Comparison of ENCODE assay signal across 29 cellular contexts in genomic region chr1:113275083-113275482, GRCh38.
"Had no signal": no experiment of that assay in that cellular context is flagged by ENCODE, and none has a peak within 500 bp of the region (broad histone marks: within the 10 kb centered on the region; RNA-seq: fewer than 3 reads in every experiment).

No MANE protein-coding gene starts in this region.

- DNase-seq: activated CD4-positive, alpha-beta T cell treated with anti-CD3 and anti-CD28 coated beads for 48 hours; activated CD4-positive, alpha-beta T cell treated with anti-CD3 and anti-CD28 coated beads, Interleukin-2, amount 50 U/mL, for 1 hour; activated CD4-positive, alpha-beta T cell treated with anti-CD3 and anti-CD28 coated beads, Interleukin-2, amount 50 U/mL, for 48 hours; activated CD8-positive, alpha-beta memory T cell treated with anti-CD3 and anti-CD28 coated beads for 24 hours; activated CD8-positive, alpha-beta T cell treated with anti-CD3 and anti-CD28 coated beads for 36 hours; activated effector memory CD4-positive, alpha-beta T cell treated with Interleukin-2 at 50 U/mL for 16 hours; activated gamma-delta T cell treated with Interleukin-2 at 50 U/mL for 16 hours; activated naive CD4-positive, alpha-beta T cell treated with anti-CD3 and anti-CD28 coated beads, Interleukin-2, amount 50 U/mL, for 16 hours; activated naive CD4-positive, alpha-beta T cell treated with Interleukin-2 at 50 U/mL for 16 hours; activated T-cell treated with anti-CD3 and anti-CD28 coated beads, Interleukin-2, amount 50 U/mL, for 4 hours; amniotic stem cell; anterior cingulate cortex; brain microvascular endothelial cell; cortex of kidney; dermis blood vessel endothelial cell; effector CD4-positive, alpha-beta T cell; effector memory CD8-positive, alpha-beta T cell; erythroblast; foreskin keratinocyte; gastrocnemius medialis; heart right ventricle; T-helper 1 cell; T-helper 17 cell; T1000 had no signal

- H3K4me3 ChIP-seq: esophagus muscularis mucosa, gastrocnemius medialis, heart right ventricle, hepatocyte had no signal

- H3K27ac ChIP-seq: brain microvascular endothelial cell, esophagus muscularis mucosa, foreskin keratinocyte, gastrocnemius medialis, heart right ventricle, hepatocyte, VCaP had no signal

- ATAC-seq: activated CD8-positive, alpha-beta T cell treated with anti-CD3 and anti-CD28 coated beads for 36 hours; activated T-cell treated with anti-CD3 and anti-CD28 coated beads, Interleukin-2, amount 50 U/mL, for 4 hours; activated T-helper 17 cell treated with anti-CD3 and anti-CD28 coated beads, Interleukin-2, amount 50 U/mL, for 72 hours; effector memory CD8-positive, alpha-beta T cell; foreskin keratinocyte; gastrocnemius medialis; heart right ventricle; T-helper 17 cell; WTC11 had no signal

- H3K4me1 ChIP-seq: esophagus muscularis mucosa, foreskin keratinocyte, gastrocnemius medialis, heart right ventricle had no signal

- H3K27me3 ChIP-seq: brain microvascular endothelial cell, esophagus muscularis mucosa, gastrocnemius medialis, hepatocyte had no signal

- H3K36me3 ChIP-seq: brain microvascular endothelial cell, esophagus muscularis mucosa, gastrocnemius medialis, heart right ventricle had no signal

- H3K9me3 ChIP-seq: esophagus muscularis mucosa, gastrocnemius medialis, heart right ventricle had no signal
